11 cellular contexts compared by ENCODE assay signal in the genomic region with DNA sequence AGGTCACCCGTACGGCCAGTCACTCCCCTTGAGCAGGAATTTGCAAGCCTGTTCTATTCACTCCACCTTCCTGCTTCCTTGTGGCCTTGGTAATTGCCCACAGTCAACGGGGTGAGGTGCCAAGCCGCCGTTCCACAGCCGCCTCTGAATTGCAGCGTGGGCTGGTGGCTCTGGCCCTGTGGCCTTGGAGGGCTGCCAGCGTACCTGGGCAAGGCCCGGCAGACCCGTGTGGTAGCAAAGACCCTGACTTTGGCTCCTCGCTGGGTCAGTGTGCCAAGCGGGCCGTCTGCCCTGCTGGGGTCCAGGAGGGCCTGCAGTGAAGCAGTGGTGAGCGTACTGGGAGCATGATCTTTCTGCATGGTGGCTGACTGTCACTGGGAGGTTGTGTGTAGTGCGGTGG. TPM values are rescaled to one million over a fixed set of nuclear protein-coding genes. Genes with fewer than 3 reads are reported as not detected.
DNase-seq lines count a peak whose midpoint lies in the region; ATAC-seq and TF ChIP-seq lines count a peak whose summit lies in the region.
"Had no signal": no experiment of that assay in that cellular context is flagged by ENCODE, and none has a peak within 500 bp of the region (broad histone marks: within the 10 kb centered on the region; RNA-seq: fewer than 3 reads in every experiment).

No MANE protein-coding gene starts in this region.

- peaks cover 16% of the 10 kb centered on the region for H3F3A ChIP-seq in DOHH2 (ENCODE audit: control insufficient read depth, insufficient read depth)

- H3K27ac ChIP-seq in DOHH2 (ENCODE audit: low read depth, low read length): no peak overlapping the region
- no peak overlapping the region for H3K27ac ChIP-seq in right cardiac atrium (ENCODE audit: low read length)
- no peak overlapping the region for H3K27ac ChIP-seq in trophoblast cell (ENCODE audit: low read depth, low read length)
- H3K27ac ChIP-seq: cardiac muscle cell had no signal

- H3K9me2 ChIP-seq in DOHH2 (replicated peaks; ENCODE audit: control insufficient read depth, low read length): no peaks in the 10 kb centered on the region

- H2BK5ac ChIP-seq in trophoblast cell (ENCODE audit: low read depth, low read length, poor library complexity): no peak overlapping the region

- no peak overlapping the region for H3K4me3 ChIP-seq in DOHH2 (ENCODE audit: low read length)
- no peak overlapping the region for H3K4me3 ChIP-seq in right cardiac atrium (ENCODE audit: low read length)
- no peak overlapping the region for H3K4me3 ChIP-seq in trophoblast cell (ENCODE audit: low read depth, low read length)
- H3K4me3 ChIP-seq: cardiac muscle cell had no signal

- no peak overlapping the region for H3K23ac ChIP-seq in trophoblast cell (ENCODE audit: low read length)

- H4K8ac ChIP-seq in trophoblast cell (ENCODE audit: low read depth, low read length): no peak overlapping the region

- peaks cover 13% of the 10 kb centered on the region for H3K79me1 ChIP-seq in trophoblast cell (ENCODE audit: low read length)

- H3K27me3 ChIP-seq in DOHH2 (ENCODE audit: control insufficient read depth, low read length) (no peaks in the 10 kb centered on the region), right cardiac atrium (ENCODE audit: control insufficient read depth, insufficient read depth) (no peaks in the 10 kb centered on the region), trophoblast cell (ENCODE audit: insufficient read depth, low read length) (no peaks in the 10 kb centered on the region)
- H3K27me3 ChIP-seq: cardiac muscle cell had no signal

- H2AK5ac ChIP-seq in trophoblast cell (ENCODE audit: low read length): no peak overlapping the region

- no peak overlapping the region for H3K9ac ChIP-seq in trophoblast cell (ENCODE audit: low read length)

- CTCF ChIA-PET in activated CD8-positive, alpha-beta T cell treated with anti-CD3 and anti-CD28 coated beads for 36 hours (lab: Charles Lee): interaction anchor here (1.1 to 2.6 kb wide), 2 partner anchors 84 to 176 kb away, joined by 3 to 6 read pairs; no protein-coding TSS in a partner anchor

- intact Hi-C loops in activated CD8-positive, alpha-beta T cell treated with anti-CD3 and anti-CD28 coated beads for 36 hours (cut with micrococcal nuclease): no loop called here
- intact Hi-C loops in right cardiac atrium (cut with DNase I): no loop called here

- H3K18ac ChIP-seq in trophoblast cell (ENCODE audit: low read length): no peak overlapping the region

- H3K4ac ChIP-seq in trophoblast cell (ENCODE audit: low read depth, low read length): peak overlapping the region; percentile 5

- H3K4me1 ChIP-seq in DOHH2 (ENCODE audit: control insufficient read depth, low read length) (peaks cover 57% of the 10 kb centered on the region), right cardiac atrium (ENCODE audit: control insufficient read depth, insufficient read depth, low read length) (peaks cover 12% of the 10 kb centered on the region), trophoblast cell (ENCODE audit: control insufficient read depth in 1 of 2, insufficient read depth in 2 of 2, low read length in 2 of 2) (peaks cover 15 to 24% of the 10 kb centered on the region in 2 experiments)

- peaks cover 40% of the 10 kb centered on the region for H3K36me3 Mint-ChIP-seq in activated CD8-positive, alpha-beta T cell treated with anti-CD3 and anti-CD28 coated beads for 36 hours (ENCODE audit: low read depth)

- DNase-seq in activated CD8-positive, alpha-beta T cell treated with anti-CD3 and anti-CD28 coated beads for 36 hours: no peak
- DNase-seq in right cardiac atrium: peak in 2 of 3 donors; percentile 25 to 70
- DNase-seq in trophoblast cell: no peak
- no peak for DNase-seq in cerebellar cortex (ENCODE audit: low spot score)
- DNase-seq in SKM-1 treated with dmso at 0.1 percent for 144 hours (lab: John Stamatoyannopoulos, UW; ENCODE audit: unreplicated experiment): no peak
- DNase-seq in NCI-H226: no peak
- DNase-seq: SIG-M5; stimulated activated CD4-positive, alpha-beta T cell treated with anti-CD3 and anti-CD28 coated beads, Interleukin-1b, Interleukin-23, amount 100 ng/mL, for 48 hours had no signal

- no peak overlapping the region for H2BK12ac ChIP-seq in trophoblast cell (ENCODE audit: low read length)

- H3K36me3 ChIP-seq in DOHH2 (ENCODE audit: control insufficient read depth, low read length) (peaks cover 71% of the 10 kb centered on the region), trophoblast cell (ENCODE audit: control insufficient read depth in 1 of 2, insufficient read depth in 2 of 2, low read length in 2 of 2) (peaks cover 31 to 32% of the 10 kb centered on the region in 2 experiments)
- H3K36me3 ChIP-seq: cardiac muscle cell had no signal

- no peak for ATAC-seq in activated CD8-positive, alpha-beta T cell treated with anti-CD3 and anti-CD28 coated beads for 36 hours
- ATAC-seq in right cardiac atrium: no peak
- no peak for ATAC-seq in GM19328 (IDR thresholded peaks at IDR 0.05; ENCODE audit: unreplicated experiment)

- POLR2A ChIA-PET in activated CD8-positive, alpha-beta T cell treated with anti-CD3 and anti-CD28 coated beads for 36 hours (lab: Charles Lee): interaction anchor here (0.8 to 1.6 kb wide), 3 partner anchors 9 to 59 kb away, joined by 3 to 6 read pairs (median 4); no protein-coding TSS in a partner anchor

- no peaks in the 10 kb centered on the region for H3K9me3 ChIP-seq in DOHH2 (ENCODE audit: control insufficient read depth, insufficient read depth, low read length)
- no peaks in the 10 kb centered on the region for H3K9me3 ChIP-seq in right cardiac atrium (ENCODE audit: control insufficient read depth, low read length)
- H3K9me3 ChIP-seq in trophoblast cell (ENCODE audit: insufficient read depth, low read depth, low read length): no peaks in the 10 kb centered on the region

- H3K9me3 Mint-ChIP-seq in activated CD8-positive, alpha-beta T cell treated with anti-CD3 and anti-CD28 coated beads for 36 hours: no peaks in the 10 kb centered on the region

- H4K20me1 ChIP-seq in DOHH2 (ENCODE audit: control insufficient read depth, insufficient read depth, low read depth, low read length): peaks cover 13% of the 10 kb centered on the region; the same call in 1 of the 2 replicates

- H3K4me2 ChIP-seq in DOHH2 (ENCODE audit: low read length) (peak overlapping the region; percentile 81), trophoblast cell (ENCODE audit: low read length) (no peak overlapping the region)

- no peak overlapping the region for H3K4me3 Mint-ChIP-seq in activated CD8-positive, alpha-beta T cell treated with anti-CD3 and anti-CD28 coated beads for 36 hours

- H3K4me1 Mint-ChIP-seq in activated CD8-positive, alpha-beta T cell treated with anti-CD3 and anti-CD28 coated beads for 36 hours (ENCODE audit: low read depth): peaks cover 72% of the 10 kb centered on the region

- no peak for TF ChIP-seq CTCF in DOHH2 (IDR thresholded peaks at IDR 0.05; ENCODE audit: low read depth, low read length, poor library complexity, severe bottlenecking)
- no peak for TF ChIP-seq CTCF in activated CD8-positive, alpha-beta T cell treated with anti-CD3 and anti-CD28 coated beads for 36 hours (IDR thresholded peaks at IDR 0.05)

- H3K14ac ChIP-seq in trophoblast cell (ENCODE audit: low read length): no peak overlapping the region

- H2BK120ac ChIP-seq in trophoblast cell (ENCODE audit: insufficient read depth, low read length, poor library complexity): no peak overlapping the region

- no peaks in the 10 kb centered on the region for H3K27me3 Mint-ChIP-seq in activated CD8-positive, alpha-beta T cell treated with anti-CD3 and anti-CD28 coated beads for 36 hours

- H3K79me2 ChIP-seq in DOHH2 (ENCODE audit: control insufficient read depth, low read length): peaks cover 83% of the 10 kb centered on the region
- H3K79me2 ChIP-seq in trophoblast cell (ENCODE audit: control insufficient read depth, insufficient read depth, low read length, poor library complexity): peaks cover 24% of the 10 kb centered on the region

- 69% methylated on average over 15 of the region's 15 CpGs for WGBS in right cardiac atrium
- no CpG with 5 or more reads among the region's 15 CpGs for WGBS in trophoblast cell (ENCODE audit: extremely low coverage, insufficient coverage, insufficient read length)

- no peak overlapping the region for H4K12ac ChIP-seq in trophoblast cell (ENCODE audit: low read depth, low read length)

- H4K91ac ChIP-seq in trophoblast cell (ENCODE audit: low read depth, low read length): no peak overlapping the region

- peak overlapping the region; percentile 99 for H3K27ac Mint-ChIP-seq in activated CD8-positive, alpha-beta T cell treated with anti-CD3 and anti-CD28 coated beads for 36 hours

- no peak overlapping the region for H2AFZ ChIP-seq in trophoblast cell (ENCODE audit: insufficient read depth, low read length, poor library complexity)

RNA-seq across cellular contexts. Expression of gene BANP, which starts 3.6 kb away (rescaled TPM):
- total RNA-seq in activated CD8-positive, alpha-beta T cell treated with anti-CD3 and anti-CD28 coated beads for 36 hours: 10 to 100 TPM; 32.1 to 36.1 TPM
- total RNA-seq in right cardiac atrium: 10 to 100 TPM; 15.6 to 18.1 (median 17.4) TPM
- polyA plus RNA-seq in right cardiac atrium: 9.0 TPM
- 30.9 and 33.0 TPM in 2 replicates for polyA plus RNA-seq in trophoblast cell (2013)

RNA-seq across cellular contexts. Expression of gene CA5A, which starts 18.5 kb away (rescaled TPM):
- not detected for total RNA-seq in activated CD8-positive, alpha-beta T cell treated with anti-CD3 and anti-CD28 coated beads for 36 hours
- total RNA-seq in right cardiac atrium: not detected
- polyA plus RNA-seq in right cardiac atrium: not detected
- polyA plus RNA-seq in trophoblast cell (2013): not detected in 2 replicates
- total RNA-seq: cardiac muscle cell had no signal
- polyA plus RNA-seq: cardiac muscle cell had no signal

Comparison
In these comparisons a context has a peak if more than half of its experiments do, and no peak if none do; other contexts are left out.
1. DNase-seq: peak in right cardiac atrium (2 of 3); none in activated CD8-positive, alpha-beta T cell treated with anti-CD3 and anti-CD28 coated beads for 36 hours (single experiment), trophoblast cell (0 of 2), cerebellar cortex (single experiment), SKM-1 treated with dmso at 0.1 percent for 144 hours (single experiment) and NCI-H226 (single experiment).